9 cellular contexts compared by ENCODE assay signal in the genomic region with DNA sequence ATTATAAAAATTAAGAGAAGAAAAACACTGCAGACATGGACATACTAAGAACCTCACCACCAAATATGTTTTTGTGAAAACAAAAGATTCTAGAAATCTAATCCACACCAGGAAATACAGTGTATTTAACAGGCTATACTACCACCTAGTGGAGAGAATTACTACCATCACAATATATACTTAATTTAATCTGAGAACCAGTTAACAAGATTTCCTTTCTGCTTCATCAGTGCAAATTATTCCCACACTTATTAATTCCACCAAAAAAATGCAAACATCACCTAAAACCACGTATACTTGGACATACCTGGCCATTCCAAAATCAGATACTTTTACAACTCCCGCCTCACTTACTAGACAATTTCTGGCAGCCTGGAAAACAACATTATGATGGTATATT. TPM values are rescaled to one million over a fixed set of nuclear protein-coding genes. Genes with fewer than 3 reads are reported as not detected.
DNase-seq lines count a peak whose midpoint lies in the region; ATAC-seq and TF ChIP-seq lines count a peak whose summit lies in the region.
"Had no signal": no experiment of that assay in that cellular context is flagged by ENCODE, and none has a peak within 500 bp of the region (broad histone marks: within the 10 kb centered on the region; RNA-seq: fewer than 3 reads in every experiment).

No MANE protein-coding gene starts in this region.

- DNase-seq in AG08395 (ENCODE audit: low spot score), result peak; percentile 73
- DNase-seq in NCI-H1436 (lab: John Stamatoyannopoulos, UW), result peak; percentile 48
- no peak for DNase-seq in heart right ventricle
- no peak for DNase-seq in stomach
- DNase-seq in activated T-cell treated with anti-CD3 and anti-CD28 coated beads for 4 hours, result no peak

- no peak for TF ChIP-seq EP300 in stomach (IDR thresholded peaks at IDR 0.05)

- no peak for TF ChIP-seq POLR2A in stomach (IDR thresholded peaks at IDR 0.05)

- 0 out of 2 replicates have a peak, but pooled peaks have one; percentile 1 for TF ChIP-seq CTCF in GM12875 (IDR thresholded peaks at IDR 0.05; ENCODE audit: borderline replicate concordance, insufficient read depth, low read depth, low read length)
- 0 out of 2 replicates have a peak, but pooled peaks have one; percentile 4 for TF ChIP-seq CTCF in WI38 (IDR thresholded peaks at IDR 0.05; ENCODE audit: low read depth, low read length)
- TF ChIP-seq CTCF in heart right ventricle (IDR thresholded peaks at IDR 0.05), result peak; percentile 25 to 68 (median 60)
- TF ChIP-seq CTCF in stomach (IDR thresholded peaks at IDR 0.05), result peak in 5 of 7 experiments; percentile 30 to 66 (median 54)

- H3K36me3 ChIP-seq in heart right ventricle (peaks cover 0 to 47% (median 0%) of the 10 kb centered on the region in 9 donors), stomach (peaks cover 0 to 14% (median 12%) of the 10 kb centered on the region in 4 donors)

- H3K27me3 ChIP-seq in heart right ventricle (no peaks in the 10 kb centered on the region), stomach (no peaks in the 10 kb centered on the region)

- peak in 2 of 8 donors; percentile 42 to 56 for ATAC-seq in heart right ventricle
- ATAC-seq in HG02763 (IDR thresholded peaks at IDR 0.05; ENCODE audit: unreplicated experiment), result no peak

- intact Hi-C loops in heart right ventricle (cut with DNase I) (loop anchor here in 2 of 10 donors (5.0 to 10.0 kb wide), 2 partner anchors 124 to 396 kb away; partner anchors contain the start of gene TEC (in 1 of the 2)), stomach (cut with DNase I; ENCODE audit: low total_unique reads) (no loop called here)

- H3K9me3 ChIP-seq in heart right ventricle, result no peaks in the 10 kb centered on the region
- no peaks in the 10 kb centered on the region for H3K9me3 ChIP-seq in stomach

- 46 to 59% methylated on average over 2 of the region's 2 CpGs for WGBS in heart right ventricle, 2 donors
- WGBS in stomach, 5 donors, result 48 to 53% (median 51%) methylated on average over 2 of the region's 2 CpGs

- H3K27ac ChIP-seq in heart right ventricle (no peak overlapping the region), stomach (no peak overlapping the region)
- H3K27ac ChIP-seq: epithelial cell of prostate had no signal

- H3K4me1 ChIP-seq in heart right ventricle (peaks cover 0 to 4% (median 0%) of the 10 kb centered on the region in 9 donors), stomach (no peaks in the 10 kb centered on the region)

- H3K4me3 ChIP-seq in GM12875 (ENCODE audit: low read depth, low read length), result no peak overlapping the region
- H3K4me3 ChIP-seq in WI38 (ENCODE audit: low read depth, low read length), result no peak overlapping the region
- H3K4me3 ChIP-seq in heart right ventricle, result no peak overlapping the region
- H3K4me3 ChIP-seq in stomach, result no peak overlapping the region

RNA-seq across cellular contexts. Expression of gene TXK, which starts 7.0 kb away (rescaled TPM):
- total RNA-seq in heart right ventricle, result 1 to 10 TPM in 4 of 10 donors, under 1 TPM in 5, not detected in 1; 0.37 to 2.9 (median 0.85) TPM
- under 1 TPM; 0.33 to 0.88 TPM for polyA plus RNA-seq in heart right ventricle
- total RNA-seq in stomach, result 1 to 10 TPM in 4 of 5 donors, not detected in 1; 1.2 to 8.3 (median 4.4) TPM
- under 1 TPM; 0.15 to 0.63 (median 0.37) TPM for polyA plus RNA-seq in stomach

Comparison
In these comparisons a context has a peak if more than half of its experiments do, and no peak if none do; other contexts are left out.
1. DNase-seq: peak in AG08395 (single experiment) and NCI-H1436 (single experiment); none in heart right ventricle (0 of 2), stomach (single experiment) and activated T-cell treated with anti-CD3 and anti-CD28 coated beads for 4 hours (single experiment).
2. CTCF ChIP-seq: peak in every context shown above with its lines; median percentile 60 in heart right ventricle; 54 in stomach; 4 in WI38; 1 in GM12875.